ENCODE assay signal across 18 cellular contexts in the genomic region with DNA sequence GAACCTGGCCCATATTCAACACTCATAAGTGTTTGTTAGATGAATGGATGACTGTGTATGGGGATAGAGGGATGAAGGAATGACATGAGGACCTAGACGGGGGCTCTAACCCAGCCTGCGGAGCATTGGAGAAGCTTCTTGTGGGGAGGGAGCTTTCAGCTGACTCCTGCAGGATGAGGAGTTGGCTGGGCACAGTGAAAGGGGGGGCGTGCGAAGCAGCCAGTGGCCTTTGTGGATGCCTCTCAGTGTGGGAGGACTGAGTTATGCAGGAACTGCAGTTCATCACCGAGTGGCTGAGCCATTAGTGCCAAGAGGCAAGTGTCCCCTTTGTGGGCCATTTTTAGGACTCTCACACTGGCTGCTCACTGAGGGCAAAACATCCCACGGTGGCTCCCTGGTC. TPM values are rescaled to one million over a fixed set of nuclear protein-coding genes. Genes with fewer than 3 reads are reported as not detected.
DNase-seq lines count a peak whose midpoint lies in the region; ATAC-seq, FAIRE-seq and TF ChIP-seq lines count a peak whose summit lies in the region.
"Had no signal": no experiment of that assay in that cellular context is flagged by ENCODE, and none has a peak within 500 bp of the region (broad histone marks: within the 10 kb centered on the region; RNA-seq: fewer than 3 reads in every experiment).

No MANE protein-coding gene starts in this region.

- H3K27me3 ChIP-seq in left ventricle myocardium inferior (ENCODE audit: low read depth) (no peaks in the 10 kb centered on the region), skeletal muscle tissue (ENCODE audit: control insufficient read depth in 3 of 3, insufficient read depth in 3 of 3, low read length in 3 of 3) (no peaks in the 10 kb centered on the region)
- H3K27me3 ChIP-seq: gastroesophageal sphincter had no signal

- DNase-seq in GM12891 (ENCODE audit: insufficient read length, low spot score) (no peak), cardiac fibroblast (ENCODE audit: low read depth in 2 of 2) (peak; percentile 42 to 51), left ventricle myocardium inferior (no peak), NCI-H1436 treated with DMSO at 0.1 percent for 48 hours (lab: John Stamatoyannopoulos, UW) (no peak), SIG-M5 treated with dmso at 0.1 percent for 504 hours (lab: John Stamatoyannopoulos, UW; ENCODE audit: unreplicated experiment) (no peak)
- no peak for DNase-seq in effector memory CD8-positive, alpha-beta T cell
- DNase-seq: dermis blood vessel endothelial cell, DND-41, NCI-H2171 treated with DMSO at 0.1 percent for 48 hours, WERI-Rb-1 had no signal

- H3K4me1 Mint-ChIP-seq in effector memory CD8-positive, alpha-beta T cell (ENCODE audit: low read depth in 2 of 2), result peaks cover 3% of the 10 kb centered on the region in 2 donors

- H3K9ac ChIP-seq in skeletal muscle tissue (ENCODE audit: low read depth in 1 of 3, low read length in 3 of 3), result peak overlapping the region; percentile 66 to 86 (median 81)

- H3K4me1 ChIP-seq in left ventricle myocardium inferior (peaks cover 96% of the 10 kb centered on the region), skeletal muscle tissue (ENCODE audit: control insufficient read depth in 3 of 3, insufficient read depth in 3 of 3, low read length in 3 of 3) (peaks cover 50 to 73% (median 69%) of the 10 kb centered on the region in 3 donors)

- intact Hi-C loops in left ventricle myocardium inferior (cut with micrococcal nuclease), result no loop called here

- H3K9me3 ChIP-seq in left ventricle myocardium inferior (replicated peaks) (no peaks in the 10 kb centered on the region), skeletal muscle tissue (ENCODE audit: control insufficient read depth in 3 of 3, low read length in 3 of 3) (no peaks in the 10 kb centered on the region)
- H3K9me3 ChIP-seq: gastroesophageal sphincter had no signal

- TF ChIP-seq POLR2A in GM12891 (IDR thresholded peaks at IDR 0.05; ENCODE audit: low read depth, low read length), result no peak

- H3K4me3 Mint-ChIP-seq in effector memory CD8-positive, alpha-beta T cell, result no peak overlapping the region
- H3K4me3 Mint-ChIP-seq: activated naive CD8-positive, alpha-beta T cell had no signal

- no peak overlapping the region for H3K27ac Mint-ChIP-seq in effector memory CD8-positive, alpha-beta T cell
- H3K27ac Mint-ChIP-seq: activated naive CD8-positive, alpha-beta T cell had no signal

- TF ChIP-seq CTCF in cardiac fibroblast (IDR thresholded peaks at IDR 0.05; ENCODE audit: low read depth, low read length), result no peak
- no peak for TF ChIP-seq CTCF in left ventricle myocardium inferior (IDR thresholded peaks at IDR 0.05; ENCODE audit: borderline replicate concordance)

- no peaks in the 10 kb centered on the region for H3K36me3 Mint-ChIP-seq in effector memory CD8-positive, alpha-beta T cell (ENCODE audit: insufficient read depth)
- H3K36me3 Mint-ChIP-seq: activated naive CD8-positive, alpha-beta T cell had no signal

- no peaks in the 10 kb centered on the region for H3K36me3 ChIP-seq in left ventricle myocardium inferior
- no peaks in the 10 kb centered on the region for H3K36me3 ChIP-seq in skeletal muscle tissue (ENCODE audit: control insufficient read depth in 3 of 3, insufficient read depth in 3 of 3, low read length in 3 of 3)
- H3K36me3 ChIP-seq: gastroesophageal sphincter, WERI-Rb-1 had no signal

- no peak for ATAC-seq in effector memory CD8-positive, alpha-beta T cell (replicated peaks)
- no peak for ATAC-seq in HG02763 (IDR thresholded peaks at IDR 0.05; ENCODE audit: unreplicated experiment)
- ATAC-seq: gastroesophageal sphincter, left lobe of liver had no signal

- peaks cover 0 to 13% of the 10 kb centered on the region in 2 donors for H3K27me3 Mint-ChIP-seq in effector memory CD8-positive, alpha-beta T cell
- H3K27me3 Mint-ChIP-seq: activated naive CD8-positive, alpha-beta T cell had no signal

- H3K27ac ChIP-seq in left ventricle myocardium inferior (replicated peaks) (peak overlapping the region; percentile 94), skeletal muscle tissue (ENCODE audit: low read depth, low read length) (peak overlapping the region; percentile 83)
- H3K27ac ChIP-seq: C4-2B, gastroesophageal sphincter, HL-60 had no signal

- H3K4me3 ChIP-seq in cardiac fibroblast (replicated peaks in 1 of 2; ENCODE audit: low read depth in 2 of 2, low read length in 2 of 2), result no peak overlapping the region
- peak overlapping the region; percentile 60 for H3K4me3 ChIP-seq in left ventricle myocardium inferior
- peak overlapping the region; percentile 33 to 85 (median 68) for H3K4me3 ChIP-seq in skeletal muscle tissue (ENCODE audit: low read length in 3 of 3)
- H3K4me3 ChIP-seq: gastroesophageal sphincter had no signal

- no peak for FAIRE-seq in GM12891 (lab: Jason Lieb, UNC)
- FAIRE-seq: GM19239 had no signal

- no peaks in the 10 kb centered on the region for H3K9me3 Mint-ChIP-seq in effector memory CD8-positive, alpha-beta T cell

TF ChIP-seq in GM12891, 5 proteins besides CTCF, POLR2A, EP300 and RAD21:
- TF ChIP-seq PAX5 (IDR thresholded peaks at IDR 0.05; ENCODE audit: insufficient read depth, low read length, severe bottlenecking), result no peak
- TF ChIP-seq POU2F2 (IDR thresholded peaks at IDR 0.05; ENCODE audit: low read depth, low read length), result peak; percentile 47; the same call in 1 of the 2 replicates
TF ChIP-seq in GM12891: peak in this region for 1.

RNA-seq across cellular contexts. Expression of a gene that starts 1.2 kb away (rescaled TPM):
- not detected for polyA plus RNA-seq in GM12891 (2012; ENCODE audit: low read depth, missing spikeins)
- total RNA-seq in left ventricle myocardium inferior (11.3 TPM), skeletal muscle tissue (0.52 TPM)
- total RNA-seq: dermis blood vessel endothelial cell, left lobe of liver had no signal

RNA-seq across cellular contexts. Expression of a gene that starts 22.5 kb away (rescaled TPM):
- 3.2 TPM for polyA plus RNA-seq in GM12891 (2012; ENCODE audit: low read depth, missing spikeins)
- 10.6 TPM for total RNA-seq in left ventricle myocardium inferior
- total RNA-seq in skeletal muscle tissue, result 33.9 TPM

RNA-seq across cellular contexts. Expression of a gene that starts 25.5 kb away (rescaled TPM):
- not detected for polyA plus RNA-seq in GM12891 (2012; ENCODE audit: low read depth, missing spikeins)
- total RNA-seq in left ventricle myocardium inferior, result 7.1 TPM
- total RNA-seq in skeletal muscle tissue, result under 0.01 TPM
- total RNA-seq: dermis blood vessel endothelial cell, gastroesophageal sphincter had no signal

RNA-seq across cellular contexts. Expression of a gene that starts 47.0 kb away (rescaled TPM):
- not detected for polyA plus RNA-seq in GM12891 (2012; ENCODE audit: low read depth, missing spikeins)
- total RNA-seq in left ventricle myocardium inferior (203 TPM), skeletal muscle tissue (30.3 TPM)
- total RNA-seq: dermis blood vessel endothelial cell had no signal

Comparison
In these comparisons a context has a peak if more than half of its experiments do, and no peak if none do; other contexts are left out.
1. DNase-seq: peak in cardiac fibroblast (2 of 2); none in GM12891 (single experiment), left ventricle myocardium inferior (single experiment), NCI-H1436 treated with DMSO at 0.1 percent for 48 hours (single experiment), SIG-M5 treated with dmso at 0.1 percent for 504 hours (single experiment) and effector memory CD8-positive, alpha-beta T cell (0 of 3).
2. H3K4me3 ChIP-seq: peak in left ventricle myocardium inferior (single experiment) and skeletal muscle tissue (3 of 3); none in cardiac fibroblast (0 of 2).